ENCODE assay signal across 15 cellular contexts in the genomic region with DNA sequence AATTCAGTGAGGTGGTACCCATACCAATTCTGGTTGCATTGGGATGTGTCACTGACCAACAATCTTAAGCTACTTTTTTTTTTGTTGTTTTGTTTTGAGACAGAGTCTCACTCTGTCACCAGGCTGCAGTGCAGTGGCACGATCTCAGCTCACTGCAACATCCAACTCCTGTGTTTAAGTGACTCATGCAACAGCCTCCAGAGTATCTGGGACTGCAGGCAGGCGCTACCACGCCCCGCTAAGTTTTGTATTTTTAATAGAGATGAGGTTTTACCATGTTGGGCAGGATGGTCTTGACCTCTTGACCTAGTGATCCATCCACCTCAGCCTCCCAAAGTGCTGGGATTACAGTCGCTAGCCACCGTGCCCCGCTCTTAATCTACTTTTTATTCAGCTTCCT. TPM values are rescaled to one million over a fixed set of nuclear protein-coding genes. Genes with fewer than 3 reads are reported as not detected.
"Had no signal": no experiment of that assay in that cellular context is flagged by ENCODE, and none has a peak within 500 bp of the region (broad histone marks: within the 10 kb centered on the region; RNA-seq: fewer than 3 reads in every experiment).

No MANE protein-coding gene starts in this region.

RNA-seq across cellular contexts. Expression of a gene that starts 5.7 kb away (rescaled TPM):
- total RNA-seq: activated CD4-positive, alpha-beta memory T cell treated with anti-CD3 and anti-CD28 coated beads, Interleukin-2, amount 10 ng/mL, durations not matched to agents 7 days and 5 days; activated CD4-positive, alpha-beta T cell treated with anti-CD3 and anti-CD28 coated beads for 36 hours; activated CD4-positive, alpha-beta T cell treated with anti-CD3 and anti-CD28 coated beads, Interleukin-2, amount 10 ng/mL, durations not matched to agents 7 days and 5 days; activated CD8-positive, alpha-beta memory T cell treated with anti-CD3 and anti-CD28 coated beads, Interleukin-2, amount 10 ng/mL, durations not matched to agents 7 days and 5 days; activated CD8-positive, alpha-beta T cell treated with anti-CD3 and anti-CD28 coated beads, Interleukin-2, amount 10 ng/mL, durations not matched to agents 7 days and 5 days; activated naive CD8-positive, alpha-beta T cell treated with anti-CD3 and anti-CD28 coated beads, Interleukin-2, amount 10 ng/mL, durations not matched to agents 7 days and 5 days; activated T-helper 2 cell treated with anti-CD3 and anti-CD28 coated beads, Interferon-gamma antibody, Interleukin-2, Interleukin-4, amounts not matched to agents 10 μg/mL and 5 μg/mL and 100 μg/mL, durations not matched to agents 14 hours and 24 hours and 36 hours; ascending aorta; bronchial epithelial cell; cardiac muscle cell; chondrocyte; T-helper 1 cell treated with Interleukin-12 subunit alpha and Interleukin-12 subunit beta and Interleukin-4 antibody, amounts not matched to agents 30 ng/mL and 1 ng/mL, for 36 hours; T-helper 17 cell; T-helper 2 cell treated with Interferon-gamma antibody and Interleukin-4, amounts not matched to agents 100 ng/mL and 5 ng/mL, for 36 hours; WTC11 had no signal

RNA-seq across cellular contexts. Expression of a gene that starts 58.0 kb away (rescaled TPM):
- total RNA-seq: activated CD4-positive, alpha-beta memory T cell treated with anti-CD3 and anti-CD28 coated beads, Interleukin-2, amount 10 ng/mL, durations not matched to agents 7 days and 5 days; activated CD4-positive, alpha-beta T cell treated with anti-CD3 and anti-CD28 coated beads for 36 hours; activated CD4-positive, alpha-beta T cell treated with anti-CD3 and anti-CD28 coated beads, Interleukin-2, amount 10 ng/mL, durations not matched to agents 7 days and 5 days; activated CD8-positive, alpha-beta memory T cell treated with anti-CD3 and anti-CD28 coated beads, Interleukin-2, amount 10 ng/mL, durations not matched to agents 7 days and 5 days; activated CD8-positive, alpha-beta T cell treated with anti-CD3 and anti-CD28 coated beads, Interleukin-2, amount 10 ng/mL, durations not matched to agents 7 days and 5 days; activated naive CD8-positive, alpha-beta T cell treated with anti-CD3 and anti-CD28 coated beads, Interleukin-2, amount 10 ng/mL, durations not matched to agents 7 days and 5 days; activated T-helper 2 cell treated with anti-CD3 and anti-CD28 coated beads, Interferon-gamma antibody, Interleukin-2, Interleukin-4, amounts not matched to agents 10 μg/mL and 5 μg/mL and 100 μg/mL, durations not matched to agents 14 hours and 24 hours and 36 hours; ascending aorta; bronchial epithelial cell; cardiac muscle cell; chondrocyte; T-helper 1 cell treated with Interleukin-12 subunit alpha and Interleukin-12 subunit beta and Interleukin-4 antibody, amounts not matched to agents 30 ng/mL and 1 ng/mL, for 36 hours; T-helper 17 cell; T-helper 2 cell treated with Interferon-gamma antibody and Interleukin-4, amounts not matched to agents 100 ng/mL and 5 ng/mL, for 36 hours had no signal
